ENCODE assay signal across 10 cellular contexts in the genomic region with DNA sequence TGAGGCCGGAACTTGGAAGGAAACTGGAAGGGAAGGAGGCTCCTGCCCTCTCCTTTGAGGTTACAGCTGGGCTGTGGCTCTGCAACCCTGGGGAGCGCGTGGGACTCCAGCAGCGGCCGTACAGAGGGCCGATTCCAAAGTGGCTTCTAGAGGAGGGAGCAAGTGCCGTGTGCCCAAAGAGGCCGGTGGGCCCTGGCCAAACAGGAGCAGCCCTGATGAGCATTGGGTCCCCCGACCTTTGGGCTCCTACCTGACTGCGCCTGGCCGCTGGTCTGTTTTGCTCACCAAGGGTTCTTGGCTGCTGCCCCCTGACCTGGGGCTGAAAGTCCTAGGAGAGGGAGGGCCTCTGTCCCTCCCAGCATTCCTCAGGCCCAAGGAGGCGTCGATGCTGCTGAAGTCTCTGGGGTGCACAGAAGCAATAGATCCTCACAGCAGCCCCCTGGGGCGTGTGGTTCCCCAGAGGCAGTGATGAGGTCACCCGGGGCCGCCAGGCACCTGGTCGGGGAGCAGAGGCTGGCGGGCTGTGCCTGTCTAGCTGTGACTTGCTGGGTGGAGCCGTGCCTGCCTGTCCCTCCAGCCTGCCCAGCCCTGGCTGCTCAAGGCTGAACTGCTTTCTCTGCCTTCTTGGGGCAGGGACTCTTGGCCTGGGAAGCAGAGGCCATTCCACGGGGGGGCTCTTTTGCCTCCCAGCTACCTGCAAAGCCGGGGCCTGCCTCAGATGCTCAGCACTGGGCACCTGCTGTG. TPM values are rescaled to one million over a fixed set of nuclear protein-coding genes. Genes with fewer than 3 reads are reported as not detected.
A peak's percentile ranks its signal among the peaks of the same experiment; 100 is the strongest.
DNase-seq lines count a peak whose midpoint lies in the region; ATAC-seq and TF ChIP-seq lines count a peak whose summit lies in the region.
"Had no signal": no experiment of that assay in that cellular context is flagged by ENCODE, and none has a peak within 500 bp of the region (broad histone marks: within the 10 kb centered on the region; RNA-seq: fewer than 3 reads in every experiment).

No MANE protein-coding gene starts in this region.

- no peak overlapping the region for H3K27ac ChIP-seq in brain microvascular endothelial cell

- CTCF ChIA-PET in activated naive CD4-positive, alpha-beta T cell treated with anti-CD3 and anti-CD28 coated beads, Interleukin-2, amount 10 ng/mL, durations not matched to agents 7 days and 5 days (lab: Charles Lee): interaction anchor here (0.9 to 1.4 kb wide), 2 partner anchors 9 to 12 kb away, joined by 3 to 4 read pairs; no protein-coding TSS in a partner anchor

- in situ Hi-C loops in brain microvascular endothelial cell (cut with HindIII; ENCODE audit: low pct_ligation_motif_present, low sequenced_read_pairs): no loop called here

- no peak overlapping the region for H3K4me3 ChIP-seq in brain microvascular endothelial cell (ENCODE audit: low read depth, low read length)

- peak overlapping the region; percentile 84 for H3K27ac Mint-ChIP-seq in activated naive CD4-positive, alpha-beta T cell treated with anti-CD3 and anti-CD28 coated beads, Interleukin-2, amount 10 ng/mL, durations not matched to agents 7 days and 5 days

- no peaks in the 10 kb centered on the region for H3K27me3 Mint-ChIP-seq in activated naive CD4-positive, alpha-beta T cell treated with anti-CD3 and anti-CD28 coated beads, Interleukin-2, amount 10 ng/mL, durations not matched to agents 7 days and 5 days

- peaks cover 82% of the 10 kb centered on the region for H3K4me1 Mint-ChIP-seq in activated naive CD4-positive, alpha-beta T cell treated with anti-CD3 and anti-CD28 coated beads, Interleukin-2, amount 10 ng/mL, durations not matched to agents 7 days and 5 days

- peak overlapping the region; percentile 77 for H3K4me3 Mint-ChIP-seq in activated naive CD4-positive, alpha-beta T cell treated with anti-CD3 and anti-CD28 coated beads, Interleukin-2, amount 10 ng/mL, durations not matched to agents 7 days and 5 days
- H3K4me3 Mint-ChIP-seq: T-helper 1 cell treated with Interleukin-12 subunit alpha and Interleukin-12 subunit beta and Interleukin-4 antibody, amounts not matched to agents 30 μg/mL and 1 μg/mL, for 36 hours had no signal

- peaks cover 69% of the 10 kb centered on the region for H3K36me3 Mint-ChIP-seq in activated naive CD4-positive, alpha-beta T cell treated with anti-CD3 and anti-CD28 coated beads, Interleukin-2, amount 10 ng/mL, durations not matched to agents 7 days and 5 days

- H3K9me3 Mint-ChIP-seq in activated naive CD4-positive, alpha-beta T cell treated with anti-CD3 and anti-CD28 coated beads, Interleukin-2, amount 10 ng/mL, durations not matched to agents 7 days and 5 days: no peaks in the 10 kb centered on the region
- H3K9me3 Mint-ChIP-seq: T-helper 1 cell treated with Interleukin-12 subunit alpha and Interleukin-12 subunit beta and Interleukin-4 antibody, amounts not matched to agents 30 μg/mL and 1 μg/mL, for 36 hours had no signal

- DNase-seq in activated naive CD4-positive, alpha-beta T cell treated with anti-CD3 and anti-CD28 coated beads, Interleukin-2, amount 10 ng/mL, durations not matched to agents 7 days and 5 days: peak; percentile 36
- DNase-seq in activated naive CD4-positive, alpha-beta T cell treated with Interleukin-2 at 50 U/mL for 16 hours: no peak
- DNase-seq in NAMALWA (ENCODE audit: low spot score) (peak; percentile 94), NCI-H128 (lab: John Stamatoyannopoulos, UW; ENCODE audit: unreplicated experiment) (no peak), brain microvascular endothelial cell (no peak), mucosa of gallbladder (ENCODE audit: low spot score) (no peak)
- DNase-seq in stimulated activated naive CD8-positive, alpha-beta T cell treated with anti-CD3 and anti-CD28 coated beads, Interleukin-15, Interleukin-2, amounts not matched to agents 100 U/mL and 50 U/mL, for 24 hours: peak; percentile 56
- DNase-seq: NCI-H1694 had no signal

- TF ChIP-seq CTCF in brain microvascular endothelial cell (IDR thresholded peaks at IDR 0.05; ENCODE audit: low read depth, low read length, missing control alignments): no peak

- ATAC-seq in esophagus mucosa: peak; percentile 60
- no peak for ATAC-seq in stimulated activated naive CD8-positive, alpha-beta T cell treated with anti-CD3 and anti-CD28 coated beads, Interleukin-15, Interleukin-2, amounts not matched to agents 100 U/mL and 50 U/mL, for 24 hours

- no peaks in the 10 kb centered on the region for H3K36me3 ChIP-seq in brain microvascular endothelial cell (replicated peaks)

- H3K27me3 ChIP-seq in brain microvascular endothelial cell (replicated peaks): no peaks in the 10 kb centered on the region

RNA-seq across cellular contexts. Expression of gene RBM38, which starts 9.8 kb away (rescaled TPM):
- total RNA-seq in esophagus mucosa: 12.3 TPM
- total RNA-seq in mucosa of gallbladder: 21.9 TPM

RNA-seq across cellular contexts. Expression of gene RAE1, which starts 49.9 kb away (rescaled TPM):
- 22.8 TPM for total RNA-seq in esophagus mucosa
- 20.9 TPM for total RNA-seq in mucosa of gallbladder

Comparison
In these comparisons a context has a peak if more than half of its experiments do, and no peak if none do; other contexts are left out.
1. DNase-seq: peak in activated naive CD4-positive, alpha-beta T cell treated with anti-CD3 and anti-CD28 coated beads, Interleukin-2, amount 10 ng/mL, durations not matched to agents 7 days and 5 days (single experiment), NAMALWA (single experiment) and stimulated activated naive CD8-positive, alpha-beta T cell treated with anti-CD3 and anti-CD28 coated beads, Interleukin-15, Interleukin-2, amounts not matched to agents 100 U/mL and 50 U/mL, for 24 hours (single experiment); none in activated naive CD4-positive, alpha-beta T cell treated with Interleukin-2 at 50 U/mL for 16 hours (single experiment), NCI-H128 (single experiment), brain microvascular endothelial cell (single experiment) and mucosa of gallbladder (single experiment).